Comparison of ENCODE assay signal across 8 cellular contexts in genomic region chr2:167294775-167295140, GRCh38. TPM values are rescaled to one million over a fixed set of nuclear protein-coding genes. Genes with fewer than 3 reads are reported as not detected.
DNase-seq lines count a peak whose midpoint lies in the region; ATAC-seq, FAIRE-seq and TF ChIP-seq lines count a peak whose summit lies in the region.

No MANE protein-coding gene starts in this region.

- H3K27ac ChIP-seq in ascending aorta: no peak overlapping the region
- no peak overlapping the region for H3K27ac ChIP-seq in kidney (ENCODE audit: low read depth in 2 of 2, low read length in 2 of 2)
- peak overlapping the region in 1 of 4 donors; percentile 97 for H3K27ac ChIP-seq in tibial nerve

- intact Hi-C loops in ascending aorta (cut with DNase I) (loop anchor here (5.0 to 10.0 kb wide), 3 partner anchors 107 to 1160 kb away; partner anchors contain the start of gene CERS6), kidney (cut with DNase I) (no loop called here)

- H3K27me3 ChIP-seq in ascending aorta: no peaks in the 10 kb centered on the region
- H3K27me3 ChIP-seq in tibial nerve: peaks cover 0 to 8% of the 10 kb centered on the region in 2 donors

- peak overlapping the region; percentile 32 for H3K27ac Mint-ChIP-seq in activated T-cell treated with anti-CD3 and anti-CD28 coated beads, Interleukin-2, amount 50 U/mL, for 72 hours

- peaks cover 3 to 7% of the 10 kb centered on the region in 2 donors for H3K4me1 ChIP-seq in ascending aorta
- H3K4me1 ChIP-seq in kidney (ENCODE audit: control insufficient read depth in 1 of 2, insufficient read depth in 1 of 2, low read depth in 1 of 2, low read length in 2 of 2): peaks cover 0 to 14% of the 10 kb centered on the region in 2 donors
- peaks cover 0 to 23% (median 13%) of the 10 kb centered on the region in 4 donors for H3K4me1 ChIP-seq in tibial nerve

- no peak overlapping the region for H3K9ac ChIP-seq in kidney (ENCODE audit: low read length in 2 of 2)

- no peak for ATAC-seq in activated T-cell treated with anti-CD3 and anti-CD28 coated beads, Interleukin-2, amount 50 U/mL, for 72 hours (replicated peaks in 1 of 2)
- no peak for ATAC-seq in activated T-cell treated with anti-CD3 and anti-CD28 coated beads, Interleukin-2, amount 50 U/mL, for 4 hours

- WGBS in tibial nerve, 2 donors: 7% methylated on average over 6 of the region's 6 CpGs

- no peak for TF ChIP-seq CTCF in ascending aorta (IDR thresholded peaks at IDR 0.05)
- no peak for TF ChIP-seq CTCF in kidney (IDR thresholded peaks at IDR 0.05; ENCODE audit: borderline replicate concordance, extremely low read depth, insufficient read depth)
- TF ChIP-seq CTCF in tibial nerve (IDR thresholded peaks at IDR 0.05): no peak
- TF ChIP-seq CTCF in GM10266 (IDR thresholded peaks at IDR 0.05; ENCODE audit: control insufficient read depth, insufficient read depth, low read depth, missing control alignments): no peak

- no peak for TF ChIP-seq EP300 in tibial nerve (IDR thresholded peaks at IDR 0.05)

- H3K4me3 ChIP-seq in ascending aorta: peak overlapping the region; percentile 66 to 97
- H3K4me3 ChIP-seq in kidney (ENCODE audit: low read length in 2 of 2): peak overlapping the region; percentile 37 to 44
- peak overlapping the region; percentile 53 to 96 (median 69) for H3K4me3 ChIP-seq in tibial nerve

- DNase-seq in activated T-cell treated with anti-CD3 and anti-CD28 coated beads, Interleukin-2, amount 50 U/mL, for 72 hours: no peak
- DNase-seq in activated T-cell treated with anti-CD3 and anti-CD28 coated beads, Interleukin-2, amount 50 U/mL, for 4 hours: no peak
- DNase-seq in ascending aorta (ENCODE audit: low spot score in 2 of 2): no peak
- DNase-seq in kidney: no peak
- no peak for DNase-seq in tibial nerve (ENCODE audit: low spot score in 2 of 2)
- DNase-seq in RCC 7860 (ENCODE audit: low spot score): no peak
- no peak for DNase-seq in T1000 (lab: John Stamatoyannopoulos, UW)
- no peak for DNase-seq in GM10266 (ENCODE audit: extremely low spot score)

- H3K36me3 ChIP-seq in ascending aorta (no peaks in the 10 kb centered on the region), kidney (ENCODE audit: control insufficient read depth in 1 of 2, insufficient read depth in 2 of 2, low read length in 2 of 2) (no peaks in the 10 kb centered on the region), tibial nerve (no peaks in the 10 kb centered on the region)

- H3K9me3 ChIP-seq in ascending aorta (no peaks in the 10 kb centered on the region), kidney (ENCODE audit: control insufficient read depth in 1 of 2, low read length in 2 of 2) (no peaks in the 10 kb centered on the region), tibial nerve (no peaks in the 10 kb centered on the region)

- peaks cover 60% of the 10 kb centered on the region for H3K27me3 Mint-ChIP-seq in activated T-cell treated with anti-CD3 and anti-CD28 coated beads, Interleukin-2, amount 50 U/mL, for 72 hours (ENCODE audit: low read depth)
- peaks cover 36% of the 10 kb centered on the region for H3K27me3 Mint-ChIP-seq in activated T-cell treated with anti-CD3 and anti-CD28 coated beads, Interleukin-2, amount 50 U/mL, for 4 hours (ENCODE audit: low read depth)

- no peak for TF ChIP-seq POLR2A in tibial nerve (IDR thresholded peaks at IDR 0.05)

- peaks cover 1 to 3% of the 10 kb centered on the region in 2 donors for H3K36me3 Mint-ChIP-seq in activated T-cell treated with anti-CD3 and anti-CD28 coated beads, Interleukin-2, amount 50 U/mL, for 72 hours (ENCODE audit: insufficient read depth in 2 of 2)
- no peaks in the 10 kb centered on the region for H3K36me3 Mint-ChIP-seq in activated T-cell treated with anti-CD3 and anti-CD28 coated beads, Interleukin-2, amount 50 U/mL, for 4 hours (ENCODE audit: insufficient read depth)

- no peak for FAIRE-seq in kidney (lab: Jason Lieb, UNC)
- no peak for FAIRE-seq in RCC 7860 (lab: Jason Lieb, UNC)

- H3K4me1 Mint-ChIP-seq in activated T-cell treated with anti-CD3 and anti-CD28 coated beads, Interleukin-2, amount 50 U/mL, for 72 hours (ENCODE audit: low read depth): peaks cover 15% of the 10 kb centered on the region
- peaks cover 12% of the 10 kb centered on the region for H3K4me1 Mint-ChIP-seq in activated T-cell treated with anti-CD3 and anti-CD28 coated beads, Interleukin-2, amount 50 U/mL, for 4 hours (ENCODE audit: low read depth)

- no peaks in the 10 kb centered on the region for H3K9me3 Mint-ChIP-seq in activated T-cell treated with anti-CD3 and anti-CD28 coated beads, Interleukin-2, amount 50 U/mL, for 72 hours
- H3K9me3 Mint-ChIP-seq in activated T-cell treated with anti-CD3 and anti-CD28 coated beads, Interleukin-2, amount 50 U/mL, for 4 hours: peaks cover 3% of the 10 kb centered on the region

- peak overlapping the region; percentile 82 to 84 for H3K4me3 Mint-ChIP-seq in activated T-cell treated with anti-CD3 and anti-CD28 coated beads, Interleukin-2, amount 50 U/mL, for 72 hours
- no peak overlapping the region for H3K4me3 Mint-ChIP-seq in activated T-cell treated with anti-CD3 and anti-CD28 coated beads, Interleukin-2, amount 50 U/mL, for 4 hours

RNA-seq across cellular contexts. Expression of gene B3GALT1, which starts 2.0 kb away (rescaled TPM):
- not detected for total RNA-seq in activated T-cell treated with anti-CD3 and anti-CD28 coated beads, Interleukin-2, amount 50 U/mL, for 72 hours
- total RNA-seq in activated T-cell treated with anti-CD3 and anti-CD28 coated beads, Interleukin-2, amount 50 U/mL, for 4 hours: under 1 TPM in 1 of 3 donors, not detected in 2; 0.05 TPM
- total RNA-seq in ascending aorta: 0.11 TPM
- total RNA-seq in kidney: 0.13 TPM
- polyA plus RNA-seq in kidney (ENCODE audit: insufficient read depth, low read depth, low replicate concordance): not detected
- 1 to 10 TPM in 1 of 4 donors, under 1 TPM in 3; 0.30 to 1.4 (median 0.75) TPM for total RNA-seq in tibial nerve
